Comparison of ENCODE assay signal across 1 cellular context in the genomic region with DNA sequence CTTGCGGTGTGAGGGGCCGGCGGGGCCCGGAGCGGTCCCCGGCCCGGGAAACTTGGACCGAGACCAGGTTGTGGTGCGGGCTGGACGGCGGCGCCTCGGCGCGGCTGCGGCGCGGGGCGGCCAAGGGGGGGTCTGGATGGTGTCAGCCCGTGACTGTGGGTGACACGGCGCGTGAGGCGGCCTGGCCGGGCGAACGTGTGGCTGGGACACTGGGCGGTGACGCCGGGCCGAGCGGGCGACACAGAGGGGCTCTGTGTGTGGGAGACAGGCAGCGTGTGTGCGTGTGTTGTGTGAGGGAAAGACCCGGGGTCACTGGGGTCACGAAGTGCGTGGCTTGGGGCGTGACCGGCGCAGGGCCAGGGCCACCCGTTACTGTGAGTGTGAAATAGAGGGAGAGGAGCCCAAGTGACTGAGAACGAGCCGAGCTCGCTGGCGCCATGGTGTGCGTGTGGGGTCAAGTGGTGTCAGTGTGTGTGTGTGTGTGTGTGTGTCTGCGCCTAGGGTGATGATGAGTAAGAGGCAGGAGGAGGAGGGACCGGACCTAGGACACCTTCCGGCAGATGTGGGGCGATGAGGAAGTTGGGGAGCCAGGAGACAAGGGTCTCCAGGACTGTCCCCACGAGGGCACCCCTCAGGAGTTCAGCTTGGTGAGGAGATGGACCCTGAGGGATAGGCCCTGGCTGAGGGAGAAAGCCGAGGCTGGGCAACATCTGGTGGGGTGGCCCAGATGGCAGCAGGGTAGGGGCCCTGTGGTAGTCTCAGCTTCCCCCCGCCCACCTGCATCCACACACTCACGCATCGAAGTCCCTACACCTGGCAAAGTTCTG.
A peak's percentile ranks its signal among the peaks of the same experiment; 100 is the strongest.
TF ChIP-seq lines count a peak whose summit lies in the region.

No MANE protein-coding gene starts in this region.

TF ChIP-seq in K562, 482 proteins besides CTCF, POLR2A, EP300 and RAD21 (continued from another document and continues in another):
- 0 out of 2 replicates have a peak, but pooled peaks have one; percentile 31 for TF ChIP-seq RBM14 (IDR thresholded peaks at IDR 0.05; ENCODE audit: borderline replicate concordance, insufficient read depth, low read depth, low read length)
- no peak for TF ChIP-seq SIN3B (IDR thresholded peaks at IDR 0.05; ENCODE audit: low read depth)
- TF ChIP-seq HDAC8 (tag; IDR thresholded peaks at IDR 0.05) = no peak
- TF ChIP-seq TAF1 (IDR thresholded peaks at IDR 0.05; ENCODE audit: control insufficient read depth, extremely low read depth, insufficient read depth, low read length, severe bottlenecking) = peak; percentile 64
- no peak for TF ChIP-seq ZNF121 (CRISPR knock-in tag; conservative IDR thresholded peaks at IDR 0.05)
- no peak for TF ChIP-seq DDX20 (tag; IDR thresholded peaks at IDR 0.05; ENCODE audit: low read depth)
- TF ChIP-seq, protein P1, sequence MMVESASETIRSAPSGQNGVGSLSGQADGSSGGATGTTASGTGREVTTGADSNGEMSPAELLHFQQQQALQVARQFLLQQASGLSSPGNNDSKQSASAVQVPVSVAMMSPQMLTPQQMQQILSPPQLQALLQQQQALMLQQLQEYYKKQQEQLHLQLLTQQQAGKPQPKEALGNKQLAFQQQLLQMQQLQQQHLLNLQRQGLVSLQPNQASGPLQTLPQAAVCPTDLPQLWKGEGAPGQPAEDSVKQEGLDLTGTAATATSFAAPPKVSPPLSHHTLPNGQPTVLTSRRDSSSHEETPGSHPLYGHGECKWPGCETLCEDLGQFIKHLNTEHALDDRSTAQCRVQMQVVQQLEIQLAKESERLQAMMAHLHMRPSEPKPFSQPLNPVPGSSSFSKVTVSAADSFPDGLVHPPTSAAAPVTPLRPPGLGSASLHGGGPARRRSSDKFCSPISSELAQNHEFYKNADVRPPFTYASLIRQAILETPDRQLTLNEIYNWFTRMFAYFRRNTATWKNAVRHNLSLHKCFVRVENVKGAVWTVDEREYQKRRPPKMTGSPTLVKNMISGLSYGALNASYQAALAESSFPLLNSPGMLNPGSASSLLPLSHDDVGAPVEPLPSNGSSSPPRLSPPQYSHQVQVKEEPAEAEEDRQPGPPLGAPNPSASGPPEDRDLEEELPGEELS (CRISPR knock-in tag; IDR thresholded peaks at IDR 0.05; ENCODE audit: borderline replicate concordance) = no peak
- no peak for TF ChIP-seq ZNF324 (CRISPR knock-in tag; IDR thresholded peaks at IDR 0.05)
- no peak for TF ChIP-seq ZFP30 (CRISPR knock-in tag; IDR thresholded peaks at IDR 0.05; ENCODE audit: borderline replicate concordance)
- TF ChIP-seq BCOR (IDR thresholded peaks at IDR 0.05) = peak; percentile 90
- no peak for TF ChIP-seq NR3C1 (CRISPR knock-in tag; IDR thresholded peaks at IDR 0.05)
- 0 out of 2 replicates have a peak, but pooled peaks have one; percentile 10 for TF ChIP-seq ESRRA (IDR thresholded peaks at IDR 0.05; ENCODE audit: borderline replicate concordance, low read depth)
- TF ChIP-seq, protein P2, sequence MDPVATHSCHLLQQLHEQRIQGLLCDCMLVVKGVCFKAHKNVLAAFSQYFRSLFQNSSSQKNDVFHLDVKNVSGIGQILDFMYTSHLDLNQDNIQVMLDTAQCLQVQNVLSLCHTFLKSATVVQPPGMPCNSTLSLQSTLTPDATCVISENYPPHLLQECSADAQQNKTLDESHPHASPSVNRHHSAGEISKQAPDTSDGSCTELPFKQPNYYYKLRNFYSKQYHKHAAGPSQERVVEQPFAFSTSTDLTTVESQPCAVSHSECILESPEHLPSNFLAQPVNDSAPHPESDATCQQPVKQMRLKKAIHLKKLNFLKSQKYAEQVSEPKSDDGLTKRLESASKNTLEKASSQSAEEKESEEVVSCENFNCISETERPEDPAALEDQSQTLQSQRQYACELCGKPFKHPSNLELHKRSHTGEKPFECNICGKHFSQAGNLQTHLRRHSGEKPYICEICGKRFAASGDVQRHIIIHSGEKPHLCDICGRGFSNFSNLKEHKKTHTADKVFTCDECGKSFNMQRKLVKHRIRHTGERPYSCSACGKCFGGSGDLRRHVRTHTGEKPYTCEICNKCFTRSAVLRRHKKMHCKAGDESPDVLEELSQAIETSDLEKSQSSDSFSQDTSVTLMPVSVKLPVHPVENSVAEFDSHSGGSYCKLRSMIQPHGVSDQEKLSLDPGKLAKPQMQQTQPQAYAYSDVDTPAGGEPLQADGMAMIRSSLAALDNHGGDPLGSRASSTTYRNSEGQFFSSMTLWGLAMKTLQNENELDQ (CRISPR knock-in tag; IDR thresholded peaks at IDR 0.05; ENCODE audit: borderline replicate concordance) = no peak
- TF ChIP-seq ZNF165 (CRISPR knock-in tag; IDR thresholded peaks at IDR 0.05; ENCODE audit: borderline replicate concordance) = no peak
- TF ChIP-seq HNRNPK (IDR thresholded peaks at IDR 0.05; ENCODE audit: low read depth, low read length, poor library complexity, severe bottlenecking) = no peak
- no peak for TF ChIP-seq NEUROD1 (IDR thresholded peaks at IDR 0.05; ENCODE audit: borderline replicate concordance, low read depth, low read length, partially characterized antibody)
- TF ChIP-seq KLF13 (tag; IDR thresholded peaks at IDR 0.05; ENCODE audit: borderline replicate concordance, low read depth) = no peak
- no peak for TF ChIP-seq KAT2B (IDR thresholded peaks at IDR 0.05; ENCODE audit: low read depth, low read length)
- TF ChIP-seq MGA (IDR thresholded peaks at IDR 0.05) = no peak
- peak; percentile 50; the same call in 1 of the 2 replicates for TF ChIP-seq TAF7 (tag; IDR thresholded peaks at IDR 0.05)
- TF ChIP-seq JUNB (CRISPR knock-in tag; conservative IDR thresholded peaks at IDR 0.05) = no peak
- no peak for TF ChIP-seq HNRNPLL (IDR thresholded peaks at IDR 0.05; ENCODE audit: low read depth, low read length, poor library complexity, severe bottlenecking)
- no peak for TF ChIP-seq MTF1 (CRISPR knock-in tag; IDR thresholded peaks at IDR 0.05; ENCODE audit: borderline replicate concordance)
- no peak for TF ChIP-seq CREBBP (IDR thresholded peaks at IDR 0.05; ENCODE audit: low read depth, low read length)
- no peak for TF ChIP-seq MYBL2 (IDR thresholded peaks at IDR 0.05; ENCODE audit: low read depth)
- TF ChIP-seq MYBL2 (CRISPR knock-in tag; IDR thresholded peaks at IDR 0.05; ENCODE audit: borderline replicate concordance) = no peak
- no peak for TF ChIP-seq SMC3 (conservative IDR thresholded peaks at IDR 0.05; ENCODE audit: insufficient read depth, low read depth, low read length)
- TF ChIP-seq, protein P3, sequence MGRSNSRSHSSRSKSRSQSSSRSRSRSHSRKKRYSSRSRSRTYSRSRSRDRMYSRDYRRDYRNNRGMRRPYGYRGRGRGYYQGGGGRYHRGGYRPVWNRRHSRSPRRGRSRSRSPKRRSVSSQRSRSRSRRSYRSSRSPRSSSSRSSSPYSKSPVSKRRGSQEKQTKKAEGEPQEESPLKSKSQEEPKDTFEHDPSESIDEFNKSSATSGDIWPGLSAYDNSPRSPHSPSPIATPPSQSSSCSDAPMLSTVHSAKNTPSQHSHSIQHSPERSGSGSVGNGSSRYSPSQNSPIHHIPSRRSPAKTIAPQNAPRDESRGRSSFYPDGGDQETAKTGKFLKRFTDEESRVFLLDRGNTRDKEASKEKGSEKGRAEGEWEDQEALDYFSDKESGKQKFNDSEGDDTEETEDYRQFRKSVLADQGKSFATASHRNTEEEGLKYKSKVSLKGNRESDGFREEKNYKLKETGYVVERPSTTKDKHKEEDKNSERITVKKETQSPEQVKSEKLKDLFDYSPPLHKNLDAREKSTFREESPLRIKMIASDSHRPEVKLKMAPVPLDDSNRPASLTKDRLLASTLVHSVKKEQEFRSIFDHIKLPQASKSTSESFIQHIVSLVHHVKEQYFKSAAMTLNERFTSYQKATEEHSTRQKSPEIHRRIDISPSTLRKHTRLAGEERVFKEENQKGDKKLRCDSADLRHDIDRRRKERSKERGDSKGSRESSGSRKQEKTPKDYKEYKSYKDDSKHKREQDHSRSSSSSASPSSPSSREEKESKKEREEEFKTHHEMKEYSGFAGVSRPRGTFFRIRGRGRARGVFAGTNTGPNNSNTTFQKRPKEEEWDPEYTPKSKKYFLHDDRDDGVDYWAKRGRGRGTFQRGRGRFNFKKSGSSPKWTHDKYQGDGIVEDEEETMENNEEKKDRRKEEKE (IDR thresholded peaks at IDR 0.05; ENCODE audit: borderline replicate concordance in 1 of 2, control insufficient read depth in 1 of 2, low read depth in 2 of 2, low read length in 1 of 2) = 0 out of 4 replicates have a peak, but pooled peaks of 1 of the 2 experiments have one; percentile 46
- no peak for TF ChIP-seq FOXO4 (CRISPR knock-in tag; IDR thresholded peaks at IDR 0.05)
- TF ChIP-seq STAG1 (CRISPR knock-in tag; IDR thresholded peaks at IDR 0.05; ENCODE audit: borderline replicate concordance) = no peak
- TF ChIP-seq ZNF395 (CRISPR knock-in tag; IDR thresholded peaks at IDR 0.05) = no peak
- TF ChIP-seq MEF2D (tag; conservative IDR thresholded peaks at IDR 0.05; ENCODE audit: low read depth) = no peak
